Comparison of ENCODE assay signal across 1 cellular context in the genomic region with DNA sequence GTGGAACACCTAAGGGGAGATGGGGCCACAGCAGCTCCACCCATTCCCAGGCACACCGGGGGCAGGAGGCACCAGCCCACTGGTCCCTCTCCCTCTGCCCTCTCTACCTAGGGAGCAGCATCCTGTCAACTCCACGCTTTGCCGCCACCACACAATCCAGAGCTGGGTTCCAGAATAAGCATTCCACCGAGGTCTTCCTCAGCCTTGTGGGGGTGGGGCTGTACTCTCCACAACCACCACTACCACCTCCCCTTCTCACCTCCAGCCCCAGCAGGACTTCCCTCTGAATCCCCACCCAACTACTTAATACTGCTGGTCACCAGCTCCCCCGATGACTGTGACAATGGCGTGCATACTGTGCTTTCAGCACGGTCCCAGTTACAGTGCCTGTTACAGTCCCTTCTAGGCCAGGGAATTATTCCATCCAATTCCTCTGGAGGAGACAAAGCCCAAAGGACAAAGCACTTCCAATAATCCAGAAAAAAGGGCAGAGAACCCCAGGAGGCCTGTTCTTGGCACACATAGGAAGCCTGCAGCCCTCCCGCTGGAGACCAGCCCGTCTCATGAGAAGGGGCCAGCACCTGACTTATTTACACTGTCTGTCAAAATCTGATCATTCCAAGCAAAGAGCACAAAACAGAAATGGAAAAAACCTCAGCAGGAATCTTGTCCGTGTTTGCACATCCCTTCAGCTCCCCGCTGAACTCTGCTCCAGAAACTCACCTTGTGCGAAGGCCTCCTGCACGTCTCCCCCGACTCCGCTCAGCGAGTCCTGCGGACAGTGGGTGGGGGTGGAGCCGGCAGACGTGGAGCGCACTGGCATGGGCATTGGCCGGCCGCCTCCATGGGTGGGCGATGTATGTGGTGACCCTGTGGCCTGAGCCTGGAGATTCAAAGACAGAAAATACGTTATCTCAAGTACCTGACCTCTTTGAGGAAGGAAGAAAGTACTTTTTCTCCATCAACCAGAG.
TF ChIP-seq lines count a peak whose summit lies in the region.

No MANE protein-coding gene starts in this region.

TF ChIP-seq in WTC11, 78 proteins besides CTCF, POLR2A, EP300 and RAD21 (continued from another document):
- TF ChIP-seq, protein P1, sequence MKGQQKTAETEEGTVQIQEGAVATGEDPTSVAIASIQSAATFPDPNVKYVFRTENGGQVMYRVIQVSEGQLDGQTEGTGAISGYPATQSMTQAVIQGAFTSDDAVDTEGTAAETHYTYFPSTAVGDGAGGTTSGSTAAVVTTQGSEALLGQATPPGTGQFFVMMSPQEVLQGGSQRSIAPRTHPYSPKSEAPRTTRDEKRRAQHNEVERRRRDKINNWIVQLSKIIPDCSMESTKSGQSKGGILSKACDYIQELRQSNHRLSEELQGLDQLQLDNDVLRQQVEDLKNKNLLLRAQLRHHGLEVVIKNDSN (CRISPR knock-in tag; IDR thresholded peaks at IDR 0.05): no peak
- TF ChIP-seq GRHL2 (CRISPR knock-in tag; IDR thresholded peaks at IDR 0.05; ENCODE audit: insufficient replicate concordance, severe bottlenecking) (no peak), FOXJ3 (CRISPR knock-in tag; IDR thresholded peaks at IDR 0.05; ENCODE audit: borderline replicate concordance) (no peak), ZNF138 (CRISPR knock-in tag; conservative IDR thresholded peaks at IDR 0.05) (no peak), TEAD1 (CRISPR knock-in tag; IDR thresholded peaks at IDR 0.05) (no peak)
TF ChIP-seq in WTC11: peak in this region for 0.
